Comparison of ENCODE assay signal across 25 cellular contexts in genomic region chr10:83108565-83109333, GRCh38.
"Had no signal": no experiment of that assay in that cellular context is flagged by ENCODE, and none has a peak within 500 bp of the region (broad histone marks: within the 10 kb centered on the region; RNA-seq: fewer than 3 reads in every experiment).

No MANE protein-coding gene starts in this region.

- H3K9me3 ChIP-seq: ascending aorta had no signal

- H3K27ac ChIP-seq: ascending aorta, body of pancreas, SK-N-MC had no signal

- H3K4me3 ChIP-seq: ascending aorta, body of pancreas, SK-N-MC had no signal

- H3K27me3 ChIP-seq: ascending aorta, body of pancreas had no signal

- H3K4me1 ChIP-seq: ascending aorta, body of pancreas had no signal

- H3K36me3 ChIP-seq: ascending aorta had no signal

- DNase-seq: activated B cell treated with CpG ODN at 0.5 μM for 24 hours; activated CD4-positive, alpha-beta memory T cell treated with anti-CD3 and anti-CD28 coated beads for 36 hours; activated CD4-positive, alpha-beta T cell treated with anti-CD3 and anti-CD28 coated beads for 1 hour; activated CD4-positive, alpha-beta T cell treated with anti-CD3 and anti-CD28 coated beads, Interleukin-2, amount 10 ng/mL, durations not matched to agents 24 days and 14 days; activated CD8-positive, alpha-beta memory T cell treated with anti-CD3 and anti-CD28 coated beads for 24 hours; activated effector memory CD4-positive, alpha-beta T cell treated with anti-CD3 and anti-CD28 coated beads, Interleukin-2, amount 50 U/mL, for 16 hours; activated naive CD4-positive, alpha-beta T cell treated with Interleukin-2 at 50 U/mL for 16 hours; activated naive CD8-positive, alpha-beta T cell treated with anti-CD3 and anti-CD28 coated beads, Interleukin-2, amount 50 U/mL, for 24 hours; activated T-cell treated with anti-CD3 and anti-CD28 coated beads, Interleukin-2, amount 50 U/mL, for 4 hours; amniotic stem cell; body of pancreas; Kasumi-1; KBM-7; NCI-H1417; NCI-H1930; NCI-H2171 treated with DMSO at 0.1 percent for 48 hours; NCI-H226; NCI-H526; NCI-H82; T-cell; T-helper 2 cell; T1000 had no signal

- ATAC-seq: activated naive CD4-positive, alpha-beta T cell treated with anti-CD3 and anti-CD28 coated beads, Interleukin-2, amount 50 U/mL, for 72 hours; activated naive CD8-positive, alpha-beta T cell treated with anti-CD3 and anti-CD28 coated beads, Interleukin-2, amount 50 U/mL, for 24 hours; activated T-cell treated with anti-CD3 and anti-CD28 coated beads, Interleukin-2, amount 50 U/mL, for 4 hours; body of pancreas; T-cell had no signal
